35 cellular contexts compared by ENCODE assay signal in genomic region chr14:23669441-23669840, GRCh38. TPM values are rescaled to one million over a fixed set of nuclear protein-coding genes. Genes with fewer than 3 reads are reported as not detected.
"Had no signal": no experiment of that assay in that cellular context is flagged by ENCODE, and none has a peak within 500 bp of the region (broad histone marks: within the 10 kb centered on the region; RNA-seq: fewer than 3 reads in every experiment).

No MANE protein-coding gene starts in this region.

- H3K27ac ChIP-seq: ascending aorta, PC-9, RWPE1, WERI-Rb-1 had no signal

- H3K4me1 Mint-ChIP-seq: activated CD4-positive, alpha-beta T cell treated with anti-CD3 and anti-CD28 coated beads, Interleukin-2, amount 10 ng/mL, durations not matched to agents 7 days and 5 days; activated naive CD4-positive, alpha-beta T cell treated with anti-CD3 and anti-CD28 coated beads, Interleukin-2, amount 50 U/mL, for 24 hours had no signal

- DNase-seq: activated CD4-positive, alpha-beta T cell treated with anti-CD3 and anti-CD28 coated beads for 1 hour; activated CD4-positive, alpha-beta T cell treated with anti-CD3 and anti-CD28 coated beads, Interleukin-2, amount 10 ng/mL, durations not matched to agents 7 days and 5 days; activated CD4-positive, alpha-beta T cell treated with anti-CD3 and anti-CD28 coated beads, Interleukin-2, amount 50 U/mL, for 48 hours; activated CD4-positive, CD25-positive, alpha-beta regulatory T cell; activated CD8-positive, alpha-beta T cell treated with anti-CD3 and anti-CD28 coated beads, Interleukin-2, amount 10 ng/mL, durations not matched to agents 7 days and 5 days; activated gamma-delta T cell; activated naive CD4-positive, alpha-beta T cell treated with Interleukin-2 at 50 U/mL for 16 hours; activated naive CD8-positive, alpha-beta T cell treated with anti-CD3 and anti-CD28 coated beads, Interleukin-2, amount 10 ng/mL, durations not matched to agents 7 days and 5 days; activated T-cell treated with anti-CD3 and anti-CD28 coated beads, Interleukin-2, amount 50 U/mL, for 24 hours; amygdala; caudate nucleus; Kasumi-1; KG1; NCI-H1092 treated with DMSO at 0.1 percent for 48 hours; NCI-H1417; NCI-H146; NCI-H187; NCI-H2029 treated with DMSO at 0.1 percent for 48 hours; NCI-H2107; NCI-H2171; NCI-H510A; NCI-H526; NCI-H748 treated with DMSO at 0.1 percent for 48 hours; NK-92 treated with Interleukin-12 subunit alpha and Interleukin-12 subunit beta, amount 100 ng/mL, for 24 hours; PC-9; SIG-M5; SW 1271; T-helper 1 cell; T1000; WERI-Rb-1 had no signal

- H2AFZ ChIP-seq: PC-9 had no signal

- H3K36me3 ChIP-seq: ascending aorta, WERI-Rb-1 had no signal

- H3K27me3 ChIP-seq: ascending aorta had no signal

- H3K4me3 ChIP-seq: ascending aorta, PC-9 had no signal

- H3K9me3 Mint-ChIP-seq: activated CD4-positive, alpha-beta T cell treated with anti-CD3 and anti-CD28 coated beads, Interleukin-2, amount 10 ng/mL, durations not matched to agents 7 days and 5 days; activated naive CD4-positive, alpha-beta T cell treated with anti-CD3 and anti-CD28 coated beads, Interleukin-2, amount 50 U/mL, for 24 hours; activated naive CD8-positive, alpha-beta T cell treated with anti-CD3 and anti-CD28 coated beads, Interleukin-2, amount 10 ng/mL, durations not matched to agents 7 days and 5 days; activated T-cell treated with anti-CD3 and anti-CD28 coated beads, Interleukin-2, amount 50 U/mL, for 24 hours; activated T-helper 2 cell treated with anti-CD3 and anti-CD28 coated beads, Interferon-gamma antibody, Interleukin-2, Interleukin-4, amounts not matched to agents 10 μg/mL and 5 μg/mL and 100 μg/mL, durations not matched to agents 14 hours and 24 hours and 36 hours had no signal

- H3K27ac Mint-ChIP-seq: activated CD4-positive, alpha-beta T cell treated with anti-CD3 and anti-CD28 coated beads, Interleukin-2, amount 10 ng/mL, durations not matched to agents 7 days and 5 days; activated CD8-positive, alpha-beta T cell treated with anti-CD3 and anti-CD28 coated beads, Interleukin-2, amount 10 ng/mL, durations not matched to agents 7 days and 5 days; activated naive CD4-positive, alpha-beta T cell treated with anti-CD3 and anti-CD28 coated beads, Interleukin-2, amount 50 U/mL, for 24 hours; activated naive CD8-positive, alpha-beta T cell treated with anti-CD3 and anti-CD28 coated beads, Interleukin-2, amount 10 ng/mL, durations not matched to agents 7 days and 5 days; activated T-cell treated with anti-CD3 and anti-CD28 coated beads, Interleukin-2, amount 50 U/mL, for 24 hours; activated T-helper 2 cell treated with anti-CD3 and anti-CD28 coated beads, Interferon-gamma antibody, Interleukin-2, Interleukin-4, amounts not matched to agents 10 μg/mL and 5 μg/mL and 100 μg/mL, durations not matched to agents 14 hours and 24 hours and 36 hours had no signal

- H3K36me3 Mint-ChIP-seq: activated naive CD4-positive, alpha-beta T cell treated with anti-CD3 and anti-CD28 coated beads, Interleukin-2, amount 50 U/mL, for 24 hours; activated naive CD8-positive, alpha-beta T cell treated with anti-CD3 and anti-CD28 coated beads, Interleukin-2, amount 10 ng/mL, durations not matched to agents 7 days and 5 days had no signal

- H3K4me1 ChIP-seq: ascending aorta had no signal

- H3K4me2 ChIP-seq: PC-9 had no signal

- H3K27me3 Mint-ChIP-seq: activated naive CD4-positive, alpha-beta T cell treated with anti-CD3 and anti-CD28 coated beads, Interleukin-2, amount 50 U/mL, for 24 hours had no signal

- H3K9me3 ChIP-seq: ascending aorta had no signal

- ATAC-seq: activated CD8-positive, alpha-beta T cell treated with anti-CD3 and anti-CD28 coated beads, Interleukin-2, amount 10 ng/mL, durations not matched to agents 7 days and 5 days; Right ventricle myocardium inferior had no signal

- H3K4me3 Mint-ChIP-seq: activated CD4-positive, alpha-beta T cell treated with anti-CD3 and anti-CD28 coated beads, Interleukin-2, amount 10 ng/mL, durations not matched to agents 7 days and 5 days; activated CD8-positive, alpha-beta T cell treated with anti-CD3 and anti-CD28 coated beads, Interleukin-2, amount 10 ng/mL, durations not matched to agents 7 days and 5 days; activated naive CD4-positive, alpha-beta T cell treated with anti-CD3 and anti-CD28 coated beads, Interleukin-2, amount 50 U/mL, for 24 hours; activated naive CD8-positive, alpha-beta T cell treated with anti-CD3 and anti-CD28 coated beads, Interleukin-2, amount 10 ng/mL, durations not matched to agents 7 days and 5 days; activated T-cell treated with anti-CD3 and anti-CD28 coated beads, Interleukin-2, amount 50 U/mL, for 24 hours had no signal

RNA-seq across cellular contexts. Expression of gene DHRS2, which starts 33.3 kb away (rescaled TPM):
- total RNA-seq: ascending aorta, Right ventricle myocardium inferior had no signal
